Comparison of ENCODE assay signal across 9 cellular contexts in the genomic region with DNA sequence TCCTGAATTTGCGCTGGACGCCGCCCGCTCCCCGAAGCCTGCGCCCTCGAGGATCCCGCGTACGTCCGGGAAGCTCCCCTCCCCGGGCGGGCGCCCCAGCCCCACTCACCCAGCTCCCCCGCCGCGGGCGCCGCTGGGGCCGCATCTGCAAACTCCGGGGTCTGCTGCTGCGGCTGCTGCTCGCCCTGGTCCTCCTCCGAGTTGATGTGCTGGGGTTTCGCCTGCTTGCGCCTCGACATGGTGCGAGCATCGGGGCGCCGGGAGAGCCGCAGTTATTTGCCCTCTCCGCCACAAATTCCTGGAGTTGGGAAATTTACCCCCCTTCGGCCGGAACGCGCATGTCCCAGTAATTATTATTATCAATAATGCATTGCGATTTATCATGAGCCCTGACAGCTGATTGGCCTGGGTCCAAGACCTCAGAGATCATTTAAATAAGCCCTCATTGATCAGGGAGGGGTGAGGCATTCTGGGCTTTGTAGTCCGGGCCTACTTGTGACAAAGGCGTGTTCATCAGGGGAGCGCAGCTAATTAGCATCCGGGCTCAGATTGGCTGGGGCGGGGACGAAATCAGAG. TPM values are rescaled to one million over a fixed set of nuclear protein-coding genes. Genes with fewer than 3 reads are reported as not detected.
A peak's percentile ranks its signal among the peaks of the same experiment; 100 is the strongest.
DNase-seq lines count a peak whose midpoint lies in the region; ATAC-seq, FAIRE-seq and TF ChIP-seq lines count a peak whose summit lies in the region.
"Had no signal": no experiment of that assay in that cellular context is flagged by ENCODE, and none has a peak within 500 bp of the region (broad histone marks: within the 10 kb centered on the region; RNA-seq: fewer than 3 reads in every experiment).

TSS of gene SALL4 (minus strand) at position 352 of the 576 bp plus-strand sequence. CDS start at position 239, 113 bp downstream.

- H3K4me2 ChIP-seq in K562 (ENCODE audit: insufficient read depth, low read length), result no peak within 1 kb of the TSS

- H3K9ac ChIP-seq in HUES6 (ENCODE audit: low read length) (peak within 1 kb of the TSS; percentile 99), K562 (ENCODE audit: insufficient read depth in 1 of 2, low read depth in 2 of 2, low read length in 2 of 2) (no peak within 1 kb of the TSS), stomach smooth muscle (ENCODE audit: low read length in 2 of 2) (no peak within 1 kb of the TSS)

- H3K4me1 Mint-ChIP-seq in naive thymus-derived CD4-positive, alpha-beta T cell, result peaks cover 5 to 18% (median 16%) of the 10 kb centered on the region in 7 donors

- peak within 1 kb of the TSS; percentile 74 for H3K4me3 ChIP-seq in HUES6 (ENCODE audit: low read depth, low read length)
- H3K4me3 ChIP-seq in K562, result no peak within 1 kb of the TSS
- peak within 1 kb of the TSS; percentile 58 to 59 for H3K4me3 ChIP-seq in stomach smooth muscle (ENCODE audit: low read length in 2 of 2)
- H3K4me3 ChIP-seq in naive thymus-derived CD4-positive, alpha-beta T cell (ENCODE audit: low read length), result no peak within 1 kb of the TSS

- no TSS peak for BruUV-seq in K562 (replicated peaks; lab: Mats Ljungman, UMichigan)

- no peak for DNase-seq in K562 (ENCODE audit: extremely low read depth in 1 of 4, low spot score in 3 of 4)
- DNase-seq in iPS-NIHi7 (ENCODE audit: extremely low spot score), result peak; percentile 97
- DNase-seq in KBM-7, result no peak
- no peak for DNase-seq in GM12892 (ENCODE audit: insufficient read length)
- no peak for DNase-seq in naive thymus-derived CD4-positive, alpha-beta T cell
- DNase-seq: kidney glomerular epithelial cell, NCI-H1417 treated with DMSO at 0.1 percent for 48 hours had no signal

- H3K27me3 ChIP-seq in HUES6 (ENCODE audit: control insufficient read depth, insufficient read depth, low read length), result no peaks in the 10 kb centered on the region
- H3K27me3 ChIP-seq in K562 (ENCODE audit: control insufficient read depth in 2 of 2, insufficient read depth in 2 of 2, low read length in 2 of 2), result peaks cover 4% of the 10 kb centered on the region in 2 experiments; a peak in 3 of 5 replicates
- H3K27me3 ChIP-seq in stomach smooth muscle (ENCODE audit: control insufficient read depth in 1 of 2, insufficient read depth in 2 of 2, low read length in 2 of 2), result peaks cover 25 to 45% of the 10 kb centered on the region in 2 donors
- H3K27me3 ChIP-seq in naive thymus-derived CD4-positive, alpha-beta T cell (ENCODE audit: control insufficient read depth in 2 of 2, insufficient read depth in 2 of 2, low read length in 2 of 2), result peaks cover 0 to 10% of the 10 kb centered on the region in 2 donors

- no peaks in the 10 kb centered on the region for H3K36me3 Mint-ChIP-seq in naive thymus-derived CD4-positive, alpha-beta T cell

- H3K9me3 ChIP-seq in HUES6 (ENCODE audit: control insufficient read depth, insufficient read depth, low read depth, low read length) (no peaks in the 10 kb centered on the region), K562 (replicated peaks; ENCODE audit: control insufficient read depth, insufficient read depth, low read depth, low read length) (no peaks in the 10 kb centered on the region), stomach smooth muscle (ENCODE audit: control insufficient read depth in 2 of 2, low read length in 2 of 2) (no peaks in the 10 kb centered on the region)
- H3K9me3 ChIP-seq in naive thymus-derived CD4-positive, alpha-beta T cell (ENCODE audit: control insufficient read depth in 2 of 3, low read length in 3 of 3), result no peaks in the 10 kb centered on the region

- no peak within 1 kb of the TSS for H3K27ac Mint-ChIP-seq in naive thymus-derived CD4-positive, alpha-beta T cell

- peaks cover 21% of the 10 kb centered on the region for H3K4me1 ChIP-seq in HUES6 (ENCODE audit: control insufficient read depth, insufficient read depth, low read length)
- H3K4me1 ChIP-seq in K562 (replicated peaks in 1 of 2; ENCODE audit: control insufficient read depth in 2 of 2, insufficient read depth in 2 of 2, low read length in 2 of 2), result peaks cover 0 to 4% of the 10 kb centered on the region in 2 experiments; a peak in 1 of 5 replicates
- peaks cover 16% of the 10 kb centered on the region for H3K4me1 ChIP-seq in stomach smooth muscle (ENCODE audit: control insufficient read depth, insufficient read depth, low read length)
- H3K4me1 ChIP-seq in naive thymus-derived CD4-positive, alpha-beta T cell (ENCODE audit: control insufficient read depth in 2 of 2, insufficient read depth in 2 of 2, low read length in 2 of 2), result no peaks in the 10 kb centered on the region

- FAIRE-seq in K562 (lab: Jason Lieb, UNC) (no peak), GM12892 (lab: Jason Lieb, UNC) (no peak)

- H3K27ac ChIP-seq in HUES6 (ENCODE audit: low read depth, low read length) (peak within 1 kb of the TSS; percentile 99), K562 (ENCODE audit: extremely low read depth, low read depth, low read length) (no peak within 1 kb of the TSS), stomach smooth muscle (ENCODE audit: low read length) (no peak within 1 kb of the TSS)
- no peak within 1 kb of the TSS for H3K27ac ChIP-seq in naive thymus-derived CD4-positive, alpha-beta T cell (ENCODE audit: low read depth, low read length)

- TF ChIP-seq EP300 in K562 (IDR thresholded peaks at IDR 0.05; ENCODE audit: low read length), result no peak

- 50% methylated on average over 24 of the region's 44 CpGs for WGBS in K562 (ENCODE audit: insufficient coverage, low coverage, missing lambda C conversion rate)

- H2AFZ ChIP-seq in K562 (ENCODE audit: low read depth, low read length), result no peak within 1 kb of the TSS

- H3K9me3 Mint-ChIP-seq in naive thymus-derived CD4-positive, alpha-beta T cell, result peaks cover 0 to 4% (median 0%) of the 10 kb centered on the region in 11 donors

- ATAC-seq in K562, result no peak
- ATAC-seq in naive thymus-derived CD4-positive, alpha-beta T cell, result no peak

- H3K4me3 Mint-ChIP-seq in naive thymus-derived CD4-positive, alpha-beta T cell, result peak within 1 kb of the TSS in 4 of 10 donors; percentile 27 to 80 (median 56)

- no peaks in the 10 kb centered on the region for H3K9me1 ChIP-seq in K562 (ENCODE audit: control insufficient read depth, insufficient read depth, low read length)

- in situ Hi-C loops in K562 (cut with MboI), result no loop called here
- in situ Hi-C loops in KBM-7 (cut with MboI; ENCODE audit: low pct_unique_long_range_greater_than_20kb, low sequenced_read_pairs), result no loop called here

- POLR2A ChIA-PET in K562 (lab: Yijun Ruan, JAX), result no interaction called here
- POLR2A ChIA-PET in naive thymus-derived CD4-positive, alpha-beta T cell (lab: Charles Lee), result no interaction called here

- TF ChIP-seq CTCF in K562 (IDR thresholded peaks at IDR 0.05 in 2 of 3, conservative IDR thresholded peaks at IDR 0.05 in 1 of 3; ENCODE audit: insufficient read depth in 2 of 3, low read depth in 1 of 3, low read length in 3 of 3), result no peak

- H3K27me3 Mint-ChIP-seq in naive thymus-derived CD4-positive, alpha-beta T cell, result peaks cover 54 to 72% (median 66%) of the 10 kb centered on the region in 5 donors

- H3K36me3 ChIP-seq in HUES6 (ENCODE audit: control insufficient read depth, insufficient read depth, low read length) (peaks cover 1% of the 10 kb centered on the region), K562 (ENCODE audit: control insufficient read depth, insufficient read depth, low read length) (no peaks in the 10 kb centered on the region), stomach smooth muscle (ENCODE audit: control insufficient read depth in 2 of 2, insufficient read depth in 2 of 2, low read length in 2 of 2) (no peaks in the 10 kb centered on the region)
- H3K36me3 ChIP-seq in naive thymus-derived CD4-positive, alpha-beta T cell (ENCODE audit: control insufficient read depth in 2 of 3, insufficient read depth in 3 of 3, low read length in 3 of 3), result no peaks in the 10 kb centered on the region

- intact Hi-C loops in K562 (cut with micrococcal nuclease), result no loop called here
- intact Hi-C loops in naive thymus-derived CD4-positive, alpha-beta T cell (cut with micrococcal nuclease), result no loop called here

- TF ChIP-seq POLR2A in K562 (conservative IDR thresholded peaks at IDR 0.05), result no peak
- TF ChIP-seq POLR2A in GM12892 (IDR thresholded peaks at IDR 0.05; ENCODE audit: low read depth, low read length), result no peak

- no peaks in the 10 kb centered on the region for H3K79me2 ChIP-seq in K562 (ENCODE audit: control insufficient read depth, insufficient read depth, low read length)

- CTCF ChIA-PET in K562 (lab: Yijun Ruan, JAX; ENCODE audit: low intra/inter-chr PET ratio), result no interaction called here
- CTCF ChIA-PET in naive thymus-derived CD4-positive, alpha-beta T cell (lab: Charles Lee), result interaction anchor here (0.6 kb wide), 1 partner anchor 218 kb away, joined by 4 read pairs; no protein-coding TSS in a partner anchor

- no peaks in the 10 kb centered on the region for H4K20me1 ChIP-seq in K562 (replicated peaks; ENCODE audit: control insufficient read depth, insufficient read depth, low read length)

- no peak for TF ChIP-seq RAD21 in K562 (CRISPR knock-in tag; conservative IDR thresholded peaks at IDR 0.05 in 1 of 2, IDR thresholded peaks at IDR 0.05 in 1 of 2)

RNA-seq across cellular contexts. Expression of gene SALL4, which starts in this region (rescaled TPM):
- total RNA-seq in K562 (2011; cell fraction: chromatin; rRNA removed; ENCODE audit: low replicate concordance), result not detected in 2 replicates
- total RNA-seq in K562 (2011; cell fraction: nucleolus; rRNA removed), result not detected in 2 replicates
- not detected in 2 replicates for total RNA-seq in K562 (2011; cell fraction: nucleoplasm; rRNA removed)
- total RNA-seq in K562 (2014; rRNA removed) (not detected in 2 replicates), K562 (2014; rRNA removed; fragmentation: Illumina TruSeq; extraction: Trizol) (not detected in 2 replicates), K562 (2015; rRNA removed; fragmentation: Illumina TruSeq; extraction: Trizol) (not detected in 2 replicates), K562 (2021) (0.07 and 0.11 TPM in 2 replicates)
- polyA plus RNA-seq in K562 (2011; rRNA removed) (not detected in 2 replicates), K562 (2014; fragmentation: Illumina TruSeq; extraction: Trizol) (not detected in 2 replicates), K562 (2014; fragmentation: Nextera tagmentation; extraction: Ambion mirVana) (not detected), K562 (2014; rRNA removed) (0.03 TPM in 1 of 2 replicates, not detected in the other)
- not detected in 2 replicates for polyA plus RNA-seq in K562 (2011; cell fraction: cytosol; rRNA removed)
- polyA plus RNA-seq in K562 (2011; cell fraction: nucleus; rRNA removed), result not detected in 2 replicates
- 0.01 TPM in 1 of 2 replicates, not detected in the other for polyA plus RNA-seq in K562 (2012)
- polyA minus RNA-seq in K562 (2011; rRNA and poly(A)+ RNA removed), result not detected in 2 replicates
- 0.36 TPM in 1 of 2 replicates, not detected in the other for polyA minus RNA-seq in K562 (2011; cell fraction: cytosol; rRNA and poly(A)+ RNA removed)
- polyA minus RNA-seq in K562 (2011; cell fraction: nucleus; rRNA and poly(A)+ RNA removed), result 0.13 TPM in 1 of 2 replicates, not detected in the other
- polyA plus RNA-seq in GM12892 (2012; ENCODE audit: missing spikeins), result not detected
- total RNA-seq in naive thymus-derived CD4-positive, alpha-beta T cell, result under 1 TPM in 3 of 5 experiments, not detected in 2; 0.15 to 0.32 (median 0.17) TPM
- polyA plus RNA-seq in naive thymus-derived CD4-positive, alpha-beta T cell, result not detected

Comparison
In these comparisons a context has a peak if more than half of its experiments do, and no peak if none do; other contexts are left out.
1. H3K4me3 ChIP-seq: peak in HUES6 (single experiment) and stomach smooth muscle (2 of 2); none in K562 (single experiment) and naive thymus-derived CD4-positive, alpha-beta T cell (single experiment).